In genomic region chr7:85765698-85766298, GRCh38 we compare ENCODE assay signal across 13 cellular contexts.
"Had no signal": no experiment of that assay in that cellular context is flagged by ENCODE, and none has a peak within 500 bp of the region (broad histone marks: within the 10 kb centered on the region; RNA-seq: fewer than 3 reads in every experiment).

No MANE protein-coding gene starts in this region.

- H3K9me3 ChIP-seq: left lung, pancreas, thyroid gland had no signal

- H3K4me1 ChIP-seq: foreskin keratinocyte, left lung, pancreas, thyroid gland had no signal

- H3K36me3 ChIP-seq: left lung, pancreas, thyroid gland had no signal

- ATAC-seq: activated CD4-positive, alpha-beta T cell treated with anti-CD3 and anti-CD28 coated beads for 36 hours; foreskin keratinocyte; left lung; pancreas; T-cell had no signal

- DNase-seq: activated CD4-positive, alpha-beta memory T cell treated with anti-CD3 and anti-CD28 coated beads, Interleukin-2, amount 10 ng/mL, durations not matched to agents 7 days and 5 days; activated CD4-positive, alpha-beta T cell treated with anti-CD3 and anti-CD28 coated beads for 36 hours; activated gamma-delta T cell; activated naive CD8-positive, alpha-beta T cell treated with anti-CD3 and anti-CD28 coated beads, Interleukin-2, amount 10 ng/mL, durations not matched to agents 7 days and 5 days; activated T-cell treated with anti-CD3 and anti-CD28 coated beads, Interleukin-2, amount 50 U/mL, for 48 hours; anterior cingulate cortex; dorsolateral prefrontal cortex; foreskin keratinocyte; left lung; pancreas; retina; T-cell; thyroid gland had no signal

- H3K4me3 ChIP-seq: dorsolateral prefrontal cortex, left lung, pancreas, thyroid gland had no signal
